1 cellular context compared by ENCODE assay signal in genomic region chr1:234735976-234736375, GRCh38.
TF ChIP-seq lines count a peak whose summit lies in the region.

No MANE protein-coding gene starts in this region.

TF ChIP-seq in GM23338, 12 proteins besides CTCF, POLR2A, EP300 and RAD21 (continued from another document):
- TF ChIP-seq ZNF462 (CRISPR knock-in tag; IDR thresholded peaks at IDR 0.05) = no peak
- no peak for TF ChIP-seq ZNF114 (CRISPR knock-in tag; IDR thresholded peaks at IDR 0.05)
- no peak for TF ChIP-seq JUNB (IDR thresholded peaks at IDR 0.05; ENCODE audit: unreplicated experiment)
- no peak for TF ChIP-seq EZH2 (IDR thresholded peaks at IDR 0.05; ENCODE audit: low read depth, unreplicated experiment)
- no peak for TF ChIP-seq POLR2AphosphoS5 (IDR thresholded peaks at IDR 0.05; ENCODE audit: low read depth)
- TF ChIP-seq ZNF331 (CRISPR knock-in tag; IDR thresholded peaks at IDR 0.05; ENCODE audit: low read depth) = no peak
- no peak for TF ChIP-seq ETS1 (IDR thresholded peaks at IDR 0.05)
- no peak for TF ChIP-seq STAT1 (IDR thresholded peaks at IDR 0.05; ENCODE audit: unreplicated experiment)
- TF ChIP-seq REST (IDR thresholded peaks at IDR 0.05; ENCODE audit: unreplicated experiment) = no peak
- no peak for TF ChIP-seq NANOG (IDR thresholded peaks at IDR 0.05; ENCODE audit: borderline replicate concordance)
- no peak for TF ChIP-seq EZH2phosphoT487 (IDR thresholded peaks at IDR 0.05; ENCODE audit: unreplicated experiment)
